In genomic region chr13:38775085-38775484, GRCh38 we compare ENCODE assay signal across 7 cellular contexts.
"Had no signal": no experiment of that assay in that cellular context is flagged by ENCODE, and none has a peak within 500 bp of the region (broad histone marks: within the 10 kb centered on the region; RNA-seq: fewer than 3 reads in every experiment).

No MANE protein-coding gene starts in this region.

- ATAC-seq: K562 had no signal

- DNase-seq: IMR-90, KBM-7, KG1 had no signal

- H3K27me3 Mint-ChIP-seq: IgD-negative memory B cell had no signal

- H3K4me3 Mint-ChIP-seq: IgD-negative memory B cell had no signal

- FAIRE-seq: HTR-8/SVneo, K562 had no signal

- H3K27ac Mint-ChIP-seq: IgD-negative memory B cell had no signal

- H3K4me1 Mint-ChIP-seq: IgD-negative memory B cell had no signal

- H3K36me3 Mint-ChIP-seq: IgD-negative memory B cell had no signal

- H3K4me3 ChIP-seq: K562 had no signal

- H3K27ac ChIP-seq: HL-60 had no signal
